Comparison of ENCODE assay signal across 1 cellular context in the genomic region with DNA sequence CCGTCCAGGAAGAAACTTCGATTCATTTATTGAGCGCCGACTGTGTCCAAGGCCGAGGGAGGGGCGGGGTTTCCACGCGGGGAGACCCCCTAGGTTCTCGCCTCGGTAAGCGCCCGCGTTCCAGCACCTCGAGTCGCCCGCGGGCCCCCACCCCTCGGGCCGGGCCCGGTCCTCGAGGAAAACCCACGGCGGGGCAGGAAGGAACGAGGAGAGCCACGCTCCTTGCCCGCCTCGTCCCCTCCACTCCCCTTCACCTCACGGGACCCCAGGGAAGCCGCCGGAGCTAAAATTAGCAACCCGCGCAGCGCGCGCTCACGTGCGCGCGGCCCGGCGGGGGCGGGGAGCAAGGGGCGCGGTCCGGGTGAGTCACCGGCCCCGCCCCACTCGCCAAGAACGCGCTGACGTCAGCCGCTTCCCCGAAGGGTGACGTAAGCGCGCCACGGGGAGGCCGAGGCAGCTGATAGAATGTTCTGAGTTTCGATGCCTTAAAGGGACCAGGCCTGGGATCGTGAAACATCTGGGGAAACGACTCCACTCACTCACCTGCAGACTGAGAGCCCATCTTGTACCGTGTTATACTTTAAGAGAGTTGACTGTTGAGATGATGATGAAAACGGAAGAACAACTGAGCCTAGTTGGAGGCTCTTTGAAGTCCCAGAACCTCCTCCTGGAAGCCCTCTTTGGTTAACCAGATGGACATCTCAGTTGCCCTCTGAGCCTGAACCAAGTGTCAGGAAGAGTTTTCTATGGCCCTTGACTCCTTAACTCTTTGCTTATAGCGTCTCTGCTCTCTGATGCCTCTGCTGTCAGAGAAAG.
TF ChIP-seq lines count a peak whose summit lies in the region.

No MANE protein-coding gene starts in this region.

TF ChIP-seq in GM12878, 131 proteins besides CTCF, POLR2A, EP300 and RAD21 (continued from another document and continues in another):
- TF ChIP-seq, protein P1, sequence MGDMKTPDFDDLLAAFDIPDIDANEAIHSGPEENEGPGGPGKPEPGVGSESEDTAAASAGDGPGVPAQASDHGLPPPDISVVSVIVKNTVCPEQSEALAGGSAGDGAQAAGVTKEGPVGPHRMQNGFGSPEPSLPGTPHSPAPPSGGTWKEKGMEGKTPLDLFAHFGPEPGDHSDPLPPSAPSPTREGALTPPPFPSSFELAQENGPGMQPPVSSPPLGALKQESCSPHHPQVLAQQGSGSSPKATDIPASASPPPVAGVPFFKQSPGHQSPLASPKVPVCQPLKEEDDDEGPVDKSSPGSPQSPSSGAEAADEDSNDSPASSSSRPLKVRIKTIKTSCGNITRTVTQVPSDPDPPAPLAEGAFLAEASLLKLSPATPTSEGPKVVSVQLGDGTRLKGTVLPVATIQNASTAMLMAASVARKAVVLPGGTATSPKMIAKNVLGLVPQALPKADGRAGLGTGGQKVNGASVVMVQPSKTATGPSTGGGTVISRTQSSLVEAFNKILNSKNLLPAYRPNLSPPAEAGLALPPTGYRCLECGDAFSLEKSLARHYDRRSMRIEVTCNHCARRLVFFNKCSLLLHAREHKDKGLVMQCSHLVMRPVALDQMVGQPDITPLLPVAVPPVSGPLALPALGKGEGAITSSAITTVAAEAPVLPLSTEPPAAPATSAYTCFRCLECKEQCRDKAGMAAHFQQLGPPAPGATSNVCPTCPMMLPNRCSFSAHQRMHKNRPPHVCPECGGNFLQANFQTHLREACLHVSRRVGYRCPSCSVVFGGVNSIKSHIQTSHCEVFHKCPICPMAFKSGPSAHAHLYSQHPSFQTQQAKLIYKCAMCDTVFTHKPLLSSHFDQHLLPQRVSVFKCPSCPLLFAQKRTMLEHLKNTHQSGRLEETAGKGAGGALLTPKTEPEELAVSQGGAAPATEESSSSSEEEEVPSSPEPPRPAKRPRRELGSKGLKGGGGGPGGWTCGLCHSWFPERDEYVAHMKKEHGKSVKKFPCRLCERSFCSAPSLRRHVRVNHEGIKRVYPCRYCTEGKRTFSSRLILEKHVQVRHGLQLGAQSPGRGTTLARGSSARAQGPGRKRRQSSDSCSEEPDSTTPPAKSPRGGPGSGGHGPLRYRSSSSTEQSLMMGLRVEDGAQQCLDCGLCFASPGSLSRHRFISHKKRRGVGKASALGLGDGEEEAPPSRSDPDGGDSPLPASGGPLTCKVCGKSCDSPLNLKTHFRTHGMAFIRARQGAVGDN (IDR thresholded peaks at IDR 0.05), result peak; percentile 95
- TF ChIP-seq ZBTB33 (IDR thresholded peaks at IDR 0.05), result no peak
- TF ChIP-seq, protein P2, sequence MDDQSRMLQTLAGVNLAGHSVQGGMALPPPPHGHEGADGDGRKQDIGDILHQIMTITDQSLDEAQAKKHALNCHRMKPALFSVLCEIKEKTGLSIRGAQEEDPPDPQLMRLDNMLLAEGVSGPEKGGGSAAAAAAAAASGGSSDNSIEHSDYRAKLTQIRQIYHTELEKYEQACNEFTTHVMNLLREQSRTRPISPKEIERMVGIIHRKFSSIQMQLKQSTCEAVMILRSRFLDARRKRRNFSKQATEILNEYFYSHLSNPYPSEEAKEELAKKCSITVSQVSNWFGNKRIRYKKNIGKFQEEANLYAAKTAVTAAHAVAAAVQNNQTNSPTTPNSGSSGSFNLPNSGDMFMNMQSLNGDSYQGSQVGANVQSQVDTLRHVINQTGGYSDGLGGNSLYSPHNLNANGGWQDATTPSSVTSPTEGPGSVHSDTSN (IDR thresholded peaks at IDR 0.05; ENCODE audit: insufficient replicate concordance, low read depth, low read length), result no peak
- peak; percentile 61 for TF ChIP-seq IRF4 (IDR thresholded peaks at IDR 0.05; ENCODE audit: low read depth, low read length)
- no peak for TF ChIP-seq NR2C2 (IDR thresholded peaks at IDR 0.05; ENCODE audit: borderline replicate concordance, control insufficient read depth, insufficient read length, low read depth)
- 0 out of 2 replicates have a peak, but pooled peaks have one; percentile 14 for TF ChIP-seq TCF3 (IDR thresholded peaks at IDR 0.05; ENCODE audit: borderline replicate concordance, insufficient read depth, low read depth, low read length)
- 0 out of 4 replicates have a peak, but pooled peaks of 1 of the 2 experiments have one; percentile 31 for TF ChIP-seq CEBPB (IDR thresholded peaks at IDR 0.05; ENCODE audit: borderline replicate concordance in 1 of 2, low read depth in 2 of 2, low read length in 2 of 2)
- peak; percentile 36 for TF ChIP-seq SKIL (IDR thresholded peaks at IDR 0.05; ENCODE audit: low read depth, poor library complexity, severe bottlenecking)
- no peak for TF ChIP-seq CBFB (IDR thresholded peaks at IDR 0.05; ENCODE audit: low read depth)
- TF ChIP-seq GABPA (IDR thresholded peaks at IDR 0.05; ENCODE audit: low read depth), result no peak
- peak; percentile 92 for TF ChIP-seq MEF2B (IDR thresholded peaks at IDR 0.05; ENCODE audit: partially characterized antibody, poor library complexity, severe bottlenecking)
- no peak for TF ChIP-seq E2F4 (IDR thresholded peaks at IDR 0.05; ENCODE audit: low read depth, low read length)
- peak; percentile 84 for TF ChIP-seq SMARCA5 (IDR thresholded peaks at IDR 0.05)
- no peak for TF ChIP-seq TARDBP (IDR thresholded peaks at IDR 0.05; ENCODE audit: borderline replicate concordance)
- peak; percentile 22; the same call in 1 of the 2 replicates for TF ChIP-seq PAX5 (IDR thresholded peaks at IDR 0.05; ENCODE audit: borderline replicate concordance, low read depth, low read length)
- peak; percentile 39; the same call in 1 of the 2 replicates for TF ChIP-seq RB1 (IDR thresholded peaks at IDR 0.05; ENCODE audit: borderline replicate concordance)
- no peak for TF ChIP-seq WRNIP1 (IDR thresholded peaks at IDR 0.05; ENCODE audit: borderline replicate concordance, low read depth, low read length)
- no peak; the same call in 1 of the 2 replicates for TF ChIP-seq RUNX3 (IDR thresholded peaks at IDR 0.05; ENCODE audit: low read length)
- TF ChIP-seq, protein P3, sequence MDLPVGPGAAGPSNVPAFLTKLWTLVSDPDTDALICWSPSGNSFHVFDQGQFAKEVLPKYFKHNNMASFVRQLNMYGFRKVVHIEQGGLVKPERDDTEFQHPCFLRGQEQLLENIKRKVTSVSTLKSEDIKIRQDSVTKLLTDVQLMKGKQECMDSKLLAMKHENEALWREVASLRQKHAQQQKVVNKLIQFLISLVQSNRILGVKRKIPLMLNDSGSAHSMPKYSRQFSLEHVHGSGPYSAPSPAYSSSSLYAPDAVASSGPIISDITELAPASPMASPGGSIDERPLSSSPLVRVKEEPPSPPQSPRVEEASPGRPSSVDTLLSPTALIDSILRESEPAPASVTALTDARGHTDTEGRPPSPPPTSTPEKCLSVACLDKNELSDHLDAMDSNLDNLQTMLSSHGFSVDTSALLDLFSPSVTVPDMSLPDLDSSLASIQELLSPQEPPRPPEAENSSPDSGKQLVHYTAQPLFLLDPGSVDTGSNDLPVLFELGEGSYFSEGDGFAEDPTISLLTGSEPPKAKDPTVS (IDR thresholded peaks at IDR 0.05; ENCODE audit: low read depth, low read length), result no peak
- TF ChIP-seq HCFC1 (IDR thresholded peaks at IDR 0.05; ENCODE audit: low read length), result no peak
- TF ChIP-seq BRCA1 (IDR thresholded peaks at IDR 0.05; ENCODE audit: low read depth, low read length), result no peak
- TF ChIP-seq BHLHE40 (IDR thresholded peaks at IDR 0.05; ENCODE audit: borderline replicate concordance in 1 of 2, low read depth in 2 of 2, low read length in 1 of 2), result peak; percentile 99 to 100
- TF ChIP-seq, protein P4, sequence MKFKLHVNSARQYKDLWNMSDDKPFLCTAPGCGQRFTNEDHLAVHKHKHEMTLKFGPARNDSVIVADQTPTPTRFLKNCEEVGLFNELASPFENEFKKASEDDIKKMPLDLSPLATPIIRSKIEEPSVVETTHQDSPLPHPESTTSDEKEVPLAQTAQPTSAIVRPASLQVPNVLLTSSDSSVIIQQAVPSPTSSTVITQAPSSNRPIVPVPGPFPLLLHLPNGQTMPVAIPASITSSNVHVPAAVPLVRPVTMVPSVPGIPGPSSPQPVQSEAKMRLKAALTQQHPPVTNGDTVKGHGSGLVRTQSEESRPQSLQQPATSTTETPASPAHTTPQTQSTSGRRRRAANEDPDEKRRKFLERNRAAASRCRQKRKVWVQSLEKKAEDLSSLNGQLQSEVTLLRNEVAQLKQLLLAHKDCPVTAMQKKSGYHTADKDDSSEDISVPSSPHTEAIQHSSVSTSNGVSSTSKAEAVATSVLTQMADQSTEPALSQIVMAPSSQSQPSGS (IDR thresholded peaks at IDR 0.05; ENCODE audit: low read length), result peak; percentile 95
- TF ChIP-seq SMAD5 (IDR thresholded peaks at IDR 0.05; ENCODE audit: low read depth), result no peak
- no peak for TF ChIP-seq KAT2A (conservative IDR thresholded peaks at IDR 0.05; ENCODE audit: control insufficient read depth, low read depth, low read length)
- TF ChIP-seq BMI1 (IDR thresholded peaks at IDR 0.05; ENCODE audit: borderline replicate concordance), result no peak
- peak; percentile 61; the same call in 1 of the 2 replicates for TF ChIP-seq NBN (IDR thresholded peaks at IDR 0.05)
- TF ChIP-seq IKZF2 (IDR thresholded peaks at IDR 0.05), result peak in 1 of 2 experiments; percentile 38; a peak in 1 of 4 replicates
- TF ChIP-seq CEBPZ (IDR thresholded peaks at IDR 0.05; ENCODE audit: low read depth, low read length), result no peak
- peak; percentile 55 for TF ChIP-seq USF1 (IDR thresholded peaks at IDR 0.05; ENCODE audit: borderline replicate concordance, extremely low read length, insufficient read depth, low read depth, low read length)
